ENCODE assay signal across 12 cellular contexts in genomic region chr6:88730602-88731001, GRCh38.
DNase-seq lines count a peak whose midpoint lies in the region; ATAC-seq, FAIRE-seq and TF ChIP-seq lines count a peak whose summit lies in the region.
"Had no signal": no experiment of that assay in that cellular context is flagged by ENCODE, and none has a peak within 500 bp of the region (broad histone marks: within the 10 kb centered on the region; RNA-seq: fewer than 3 reads in every experiment).

No MANE protein-coding gene starts in this region.

- H3K36me3 ChIP-seq in mucosa of descending colon (ENCODE audit: low read depth) = no peaks in the 10 kb centered on the region
- H3K36me3 ChIP-seq in testis (ENCODE audit: low read depth, missing control alignments) = no peaks in the 10 kb centered on the region
- H3K36me3 ChIP-seq: Peyer's patch had no signal

- H3K4me1 ChIP-seq in mucosa of descending colon (ENCODE audit: low read depth) (no peaks in the 10 kb centered on the region), testis (no peaks in the 10 kb centered on the region)
- H3K4me1 ChIP-seq: Peyer's patch had no signal

- no peak overlapping the region for H3K27ac ChIP-seq in testis
- H3K27ac ChIP-seq: Peyer's patch had no signal

- no peak for TF ChIP-seq POLR2A in testis (IDR thresholded peaks at IDR 0.05)

- intact Hi-C loops in mucosa of descending colon (cut with DNase I, micrococcal nuclease) = no loop called here
- intact Hi-C loops in testis (cut with DNase I; ENCODE audit: low total_unique reads) = no loop called here

- TF ChIP-seq CTCF in AG10803 (conservative IDR thresholded peaks at IDR 0.05; ENCODE audit: low read length) (no peak), mucosa of descending colon (IDR thresholded peaks at IDR 0.05) (no peak), testis (IDR thresholded peaks at IDR 0.05) (no peak)

- H3K9me3 ChIP-seq in mucosa of descending colon = no peaks in the 10 kb centered on the region
- no peaks in the 10 kb centered on the region for H3K9me3 ChIP-seq in testis
- H3K9me3 ChIP-seq: Peyer's patch had no signal

- no peak for FAIRE-seq in HTR-8/SVneo (lab: Jason Lieb, UNC)
- FAIRE-seq: GM12892 had no signal

- 93 to 94% methylated on average over 4 of the region's 4 CpGs for WGBS in testis, 2 donors

- DNase-seq in AG10803 (ENCODE audit: low read depth) (peak; percentile 26), HTR-8/SVneo (ENCODE audit: insufficient read length, low spot score) (peak; percentile 2), astrocyte of the hippocampus (ENCODE audit: low read depth, low spot score) (peak; percentile 67), iPS-NIHi11 (ENCODE audit: low spot score) (peak; percentile 21), 8988T (no peak), mucosa of descending colon (no peak), testis (no peak)
- DNase-seq in stimulated activated CD4-positive, alpha-beta T cell treated with anti-CD3 and anti-CD28 coated beads, Interleukin-12 subunit alpha, Interleukin-12 subunit beta, amount 100 ng/mL, for 4 hours = no peak
- DNase-seq: DMS 273 treated with DMSO at 0.1 percent for 48 hours, Peyer's patch had no signal

- no peak for ATAC-seq in mucosa of descending colon
- ATAC-seq: stimulated activated memory B cell treated with anti-CD40 and anti-IgM and Interleukin-4, amounts not matched to agents 10 μg/mL and 1 μg/mL and 100 μg/mL, for 72 hours had no signal

- H3K4me3 ChIP-seq in AG10803 (ENCODE audit: low read length) (no peak overlapping the region), mucosa of descending colon (no peak overlapping the region), testis (no peak overlapping the region)
- H3K4me3 ChIP-seq: Peyer's patch had no signal

- no peaks in the 10 kb centered on the region for H3K27me3 ChIP-seq in testis
- H3K27me3 ChIP-seq: Peyer's patch had no signal

Comparison
In these comparisons a context has a peak if more than half of its experiments do, and no peak if none do; other contexts are left out.
1. DNase-seq: peak in AG10803 (single experiment), HTR-8/SVneo (single experiment), astrocyte of the hippocampus (single experiment) and iPS-NIHi11 (single experiment); none in 8988T (single experiment), mucosa of descending colon (0 of 3), stimulated activated CD4-positive, alpha-beta T cell treated with anti-CD3 and anti-CD28 coated beads, Interleukin-12 subunit alpha, Interleukin-12 subunit beta, amount 100 ng/mL, for 4 hours (single experiment) and testis (single experiment).